Comparison of ENCODE assay signal across 24 cellular contexts in genomic region chr22:43580351-43580750, GRCh38.
"Had no signal": no experiment of that assay in that cellular context is flagged by ENCODE, and none has a peak within 500 bp of the region (broad histone marks: within the 10 kb centered on the region; RNA-seq: fewer than 3 reads in every experiment).

No MANE protein-coding gene starts in this region.

- H3K27ac ChIP-seq: neutrophil, pancreas, prostate gland, right lobe of liver, sigmoid colon, stomach, thoracic aorta, thyroid gland, tibial nerve, upper lobe of left lung, vagina had no signal

- H3K4me3 ChIP-seq: pancreas, prostate gland, right lobe of liver, sigmoid colon, stomach, thoracic aorta, thyroid gland, tibial nerve, upper lobe of left lung, vagina had no signal

- H3K9me3 ChIP-seq: neutrophil, pancreas, prostate gland, right lobe of liver, thoracic aorta, thyroid gland, vagina had no signal

- DNase-seq: nephron progenitor cell; nucleus accumbens; pancreas; right cardiac atrium; right lobe of liver; sigmoid colon; small intestine; stimulated activated CD4-positive, alpha-beta T cell treated with anti-CD3 and anti-CD28 coated beads, Interleukin-15, amount 100 ng/mL, for 24 hours; stimulated activated CD4-positive, alpha-beta T cell treated with anti-CD3 and anti-CD28 coated beads, Interleukin-2, amount 100 ng/mL, for 24 hours; stimulated activated CD4-positive, alpha-beta T cell treated with anti-CD3 and anti-CD28 coated beads, Interleukin-2, amount 100 ng/mL, for 48 hours; stimulated activated CD4-positive, alpha-beta T cell treated with anti-CD3 and anti-CD28 coated beads, Interleukin-4, amount 100 ng/mL, for 24 hours; stimulated activated naive B cell treated with anti-CD40 and anti-IgM and Interleukin-4, amounts not matched to agents 10 μg/mL and 1 μg/mL and 100 μg/mL, for 72 hours; stimulated activated naive CD4-positive, alpha-beta T cell treated with Interleukin-2 at 50 U/mL for 16 hours; stomach; thyroid gland; trophoblast cell; upper lobe of left lung had no signal

- H3K36me3 ChIP-seq: neutrophil, pancreas, prostate gland, right lobe of liver, sigmoid colon, thoracic aorta, thyroid gland, upper lobe of left lung, vagina had no signal

- H3K4me1 ChIP-seq: pancreas, prostate gland, right lobe of liver, sigmoid colon, stomach, thyroid gland, tibial nerve, upper lobe of left lung, vagina had no signal

- H3K27me3 ChIP-seq: pancreas, right lobe of liver, sigmoid colon, stomach, thyroid gland, tibial nerve, upper lobe of left lung, vagina had no signal

- ATAC-seq: natural killer cell treated with Interleukin-12 subunit alpha and Interleukin-12 subunit beta and Interleukin-15 and Interleukin-18, amount 100 ng/mL, for 72 hours; pancreas; right cardiac atrium; right lobe of liver; stimulated activated effector memory CD8-positive, alpha-beta T cell treated with anti-CD3 and anti-CD28 coated beads, Interleukin-12 subunit alpha, Interleukin-12 subunit beta, amount 100 ng/mL, for 72 hours; stimulated activated naive B cell treated with anti-CD40 and anti-IgM and Interleukin-4, amounts not matched to agents 10 μg/mL and 1 μg/mL and 100 μg/mL, for 72 hours had no signal
